Comparison of ENCODE assay signal across 14 cellular contexts in genomic region chr20:60037120-60037499, GRCh38.
DNase-seq lines count a peak whose midpoint lies in the region; ATAC-seq, FAIRE-seq and TF ChIP-seq lines count a peak whose summit lies in the region.
"Had no signal": no experiment of that assay in that cellular context is flagged by ENCODE, and none has a peak within 500 bp of the region (broad histone marks: within the 10 kb centered on the region; RNA-seq: fewer than 3 reads in every experiment).

No MANE protein-coding gene starts in this region.

- H3K79me2 ChIP-seq in PC-3 (ENCODE audit: low read length) (no peaks in the 10 kb centered on the region), fibroblast of lung (ENCODE audit: control insufficient read depth, insufficient read depth, low read length) (no peaks in the 10 kb centered on the region)

- intact Hi-C loops in PC-3 (cut with micrococcal nuclease) = no loop called here

- peak; percentile 66 for ATAC-seq in PC-3
- no peak for ATAC-seq in GM19395 (IDR thresholded peaks at IDR 0.05; ENCODE audit: unreplicated experiment)
- ATAC-seq in GM19455 (IDR thresholded peaks at IDR 0.05; ENCODE audit: unreplicated experiment) = no peak
- ATAC-seq: Panc1; stimulated activated memory B cell treated with anti-CD40 and anti-IgM and Interleukin-4, amounts not matched to agents 10 μg/mL and 1 μg/mL and 100 μg/mL, for 72 hours had no signal

- H3K27ac ChIP-seq in PC-3 (ENCODE audit: low read length) (no peak overlapping the region), fibroblast of lung (ENCODE audit: insufficient read depth, low read length) (no peak overlapping the region)
- H3K27ac ChIP-seq: neural progenitor cell had no signal

- no peaks in the 10 kb centered on the region for H3K36me3 ChIP-seq in PC-3 (ENCODE audit: low read depth, low read length)
- no peaks in the 10 kb centered on the region for H3K36me3 ChIP-seq in fibroblast of lung (ENCODE audit: control insufficient read depth, insufficient read depth, low read length)
- H3K36me3 ChIP-seq: neural progenitor cell had no signal

- H3K9me3 ChIP-seq in PC-3 (ENCODE audit: low read length) (no peaks in the 10 kb centered on the region), fibroblast of lung (ENCODE audit: control insufficient read depth, insufficient read depth, low read depth, low read length) (no peaks in the 10 kb centered on the region)

- no peak overlapping the region for H3K9ac ChIP-seq in PC-3 (ENCODE audit: low read length)
- H3K9ac ChIP-seq in fibroblast of lung (ENCODE audit: insufficient read depth, low read length) = no peak overlapping the region
- H3K9ac ChIP-seq: neural progenitor cell had no signal

- TF ChIP-seq CTCF in PC-3 (conservative IDR thresholded peaks at IDR 0.05; ENCODE audit: low read depth, low read length) (peak; percentile 48), fibroblast of lung (conservative IDR thresholded peaks at IDR 0.05 in 1 of 2, IDR thresholded peaks at IDR 0.05 in 1 of 2; ENCODE audit: low read depth in 1 of 2, low read length in 2 of 2) (peak; percentile 16 to 25)

- CTCF ChIA-PET in PC-3 (lab: Charles Lee) = no interaction called here

- POLR2A ChIA-PET in PC-3 (lab: Charles Lee; ENCODE audit: unreplicated experiment) = no interaction called here

- H3K4me1 ChIP-seq in PC-3 (ENCODE audit: insufficient read depth, low read length) = peaks cover 15% of the 10 kb centered on the region
- no peaks in the 10 kb centered on the region for H3K4me1 ChIP-seq in fibroblast of lung (ENCODE audit: control insufficient read depth, extremely low read depth, insufficient read depth, low read length)
- H3K4me1 ChIP-seq: neural progenitor cell had no signal

- peak; percentile 60 for DNase-seq in NCI-H2196 (lab: John Stamatoyannopoulos, UW; ENCODE audit: unreplicated experiment)
- DNase-seq in NCI-H2196 treated with DMSO at 0.1 percent for 48 hours (lab: John Stamatoyannopoulos, UW; ENCODE audit: unreplicated experiment) = no peak
- peak; percentile 45 for DNase-seq in PC-3
- peak in 1 of 2 donors; percentile 42 for DNase-seq in fibroblast of lung (ENCODE audit: low read depth in 2 of 2)
- peak; percentile 43 for DNase-seq in urothelium cell line (ENCODE audit: low spot score)
- no peak for DNase-seq in HT-29 (ENCODE audit: low spot score)
- DNase-seq: NCI-H2029 had no signal

- H3K4me3 ChIP-seq in PC-3 (ENCODE audit: low read length) (no peak overlapping the region), fibroblast of lung (replicated peaks in 1 of 4; ENCODE audit: control extremely low read depth in 1 of 4, insufficient read depth in 1 of 4, low read depth in 3 of 4, low read length in 4 of 4) (no peak overlapping the region)
- H3K4me3 ChIP-seq: neural progenitor cell had no signal

- H2AFZ ChIP-seq in PC-3 (ENCODE audit: low read length) (no peak overlapping the region), fibroblast of lung (ENCODE audit: low read length) (no peak overlapping the region)
- H2AFZ ChIP-seq: neural progenitor cell had no signal

- H3K27me3 ChIP-seq in PC-3 (ENCODE audit: low read length) (no peaks in the 10 kb centered on the region), fibroblast of lung (ENCODE audit: control insufficient read depth, insufficient read depth, low read length) (peaks cover 4% of the 10 kb centered on the region)
- H3K27me3 ChIP-seq: neural progenitor cell had no signal

- no peaks in the 10 kb centered on the region for H3K9me2 ChIP-seq in PC-3 (replicated peaks; ENCODE audit: low read length)

- H4K20me1 ChIP-seq in PC-3 (ENCODE audit: low read length) (no peaks in the 10 kb centered on the region), fibroblast of lung (ENCODE audit: control insufficient read depth, extremely low read depth, insufficient read depth, low read length) (no peaks in the 10 kb centered on the region)

- no peaks in the 10 kb centered on the region for H3F3A ChIP-seq in PC-3 (ENCODE audit: low read length, unreplicated experiment)

- FAIRE-seq in urothelium cell line (lab: Jason Lieb, UNC) = no peak
- FAIRE-seq: endothelial cell of umbilical vein, TTC549 had no signal

- no TSS peak for BruUV-seq in PC-3 (replicated peaks; lab: Mats Ljungman, UMichigan)

- H3K4me2 ChIP-seq in PC-3 (ENCODE audit: low read length) (no peak overlapping the region), fibroblast of lung (ENCODE audit: extremely low read depth, insufficient read depth, low read length) (no peak overlapping the region)
- H3K4me2 ChIP-seq: neural progenitor cell had no signal

Comparison
In these comparisons a context has a peak if more than half of its experiments do, and no peak if none do; other contexts are left out.
1. DNase-seq: peak in NCI-H2196 (single experiment), PC-3 (single experiment) and urothelium cell line (single experiment); none in NCI-H2196 treated with DMSO at 0.1 percent for 48 hours (single experiment) and HT-29 (single experiment).